Comparison of ENCODE assay signal across 3 cellular contexts in genomic region chr7:106924468-106924867, GRCh38. TPM values are rescaled to one million over a fixed set of nuclear protein-coding genes. Genes with fewer than 3 reads are reported as not detected.
"Had no signal": no experiment of that assay in that cellular context is flagged by ENCODE, and none has a peak within 500 bp of the region (broad histone marks: within the 10 kb centered on the region; RNA-seq: fewer than 3 reads in every experiment).

No MANE protein-coding gene starts in this region.

RNA-seq across cellular contexts. Expression of gene PIK3CG, which starts 59.4 kb away (rescaled TPM):
- total RNA-seq: bronchial epithelial cell, chondrocyte had no signal
- polyA plus RNA-seq: cardiac muscle cell had no signal
